19 cellular contexts compared by ENCODE assay signal in the genomic region with DNA sequence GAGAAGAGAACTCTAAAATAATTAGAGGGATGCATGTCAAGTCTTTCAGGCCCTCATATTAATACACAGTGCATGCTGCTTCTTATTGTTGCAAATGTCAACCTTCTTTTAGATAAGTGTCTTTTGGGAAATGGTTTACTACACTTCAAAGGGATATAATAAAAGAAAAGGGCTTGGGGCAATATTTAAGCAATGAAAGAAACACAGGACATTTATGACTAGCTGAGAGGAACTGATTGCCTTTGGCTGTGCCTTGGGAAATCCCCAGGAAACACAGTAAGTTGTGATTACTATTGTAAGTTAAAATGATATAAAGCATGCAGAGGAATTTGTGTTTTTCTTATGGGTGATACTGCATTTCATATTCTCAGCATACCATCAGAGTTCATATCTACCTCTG.
DNase-seq lines count a peak whose midpoint lies in the region; ATAC-seq, FAIRE-seq and TF ChIP-seq lines count a peak whose summit lies in the region.
"Had no signal": no experiment of that assay in that cellular context is flagged by ENCODE, and none has a peak within 500 bp of the region (broad histone marks: within the 10 kb centered on the region; RNA-seq: fewer than 3 reads in every experiment).

No MANE protein-coding gene starts in this region.

- H3K9me3 ChIP-seq in heart right ventricle, result peaks cover 0 to 9% (median 0%) of the 10 kb centered on the region in 11 donors
- H3K9me3 ChIP-seq: lower lobe of right lung, ovary, uterus had no signal

- TF ChIP-seq CTCF in endothelial cell (IDR thresholded peaks at IDR 0.05; ENCODE audit: unreplicated experiment) (no peak), nephron (IDR thresholded peaks at IDR 0.05; ENCODE audit: unreplicated experiment in 3 of 3) (no peak), heart right ventricle (IDR thresholded peaks at IDR 0.05) (no peak)

- DNase-seq in GM12891 (ENCODE audit: insufficient read length, low spot score) (no peak), NCI-H1417 (lab: John Stamatoyannopoulos, UW) (peak in 2 of 3 experiments; percentile 29 to 86), endothelial cell (ENCODE audit: low spot score) (no peak), SIG-M5 (lab: John Stamatoyannopoulos, UW) (no peak), RCC 7860 (ENCODE audit: low spot score) (no peak), T1000 (lab: John Stamatoyannopoulos, UW) (no peak), heart right ventricle (no peak)
- DNase-seq: CD8-positive, alpha-beta T cell; DMS79 treated with DMSO at 0.1 percent for 48 hours; HFFc6; lower lobe of right lung; naive B cell; ovary; stimulated activated CD4-positive, alpha-beta T cell treated with anti-CD3 and anti-CD28 coated beads, Interleukin-4, amount 100 ng/mL, for 24 hours; uterus had no signal

- no peaks in the 10 kb centered on the region for H3K27me3 ChIP-seq in heart right ventricle
- H3K27me3 ChIP-seq: ovary, uterus had no signal

- H3K36me3 Mint-ChIP-seq in endothelial cell (ENCODE audit: low read depth, unreplicated experiment) (no peaks in the 10 kb centered on the region), nephron (ENCODE audit: low read depth) (no peaks in the 10 kb centered on the region)
- H3K36me3 Mint-ChIP-seq: CD8-positive, alpha-beta T cell had no signal

- no peaks in the 10 kb centered on the region for H3K36me3 ChIP-seq in heart right ventricle
- H3K36me3 ChIP-seq: lower lobe of right lung, ovary, uterus had no signal

- H3K4me1 Mint-ChIP-seq in endothelial cell (ENCODE audit: unreplicated experiment), result peaks cover 14% of the 10 kb centered on the region
- peaks cover 5% of the 10 kb centered on the region for H3K4me1 Mint-ChIP-seq in nephron
- H3K4me1 Mint-ChIP-seq: naive B cell had no signal

- H3K4me1 ChIP-seq in heart right ventricle, result no peaks in the 10 kb centered on the region
- H3K4me1 ChIP-seq: lower lobe of right lung, uterus had no signal

- H3K27ac ChIP-seq in heart right ventricle, result no peak overlapping the region
- H3K27ac ChIP-seq: lower lobe of right lung, ovary, uterus had no signal

- H3K27me3 Mint-ChIP-seq in endothelial cell (ENCODE audit: unreplicated experiment), result no peaks in the 10 kb centered on the region
- no peaks in the 10 kb centered on the region for H3K27me3 Mint-ChIP-seq in nephron (ENCODE audit: low read depth)
- H3K27me3 Mint-ChIP-seq: naive B cell had no signal

- H3K4me3 Mint-ChIP-seq in endothelial cell (ENCODE audit: unreplicated experiment) (no peak overlapping the region), nephron (no peak overlapping the region)
- H3K4me3 Mint-ChIP-seq: CD8-positive, alpha-beta T cell; HFFc6; naive B cell had no signal

- H3K4me3 ChIP-seq in heart right ventricle, result no peak overlapping the region
- H3K4me3 ChIP-seq: lower lobe of right lung, ovary, uterus had no signal

- intact Hi-C loops in heart right ventricle (cut with DNase I), result no loop called here

- ATAC-seq in heart right ventricle, result no peak
- ATAC-seq: CD8-positive, alpha-beta T cell; esophagus mucosa; lower lobe of right lung; Right ventricle myocardium inferior had no signal

- TF ChIP-seq POLR2A in GM12891 (IDR thresholded peaks at IDR 0.05; ENCODE audit: low read depth, low read length), result no peak

- peak overlapping the region; percentile 15 for H3K27ac Mint-ChIP-seq in endothelial cell (ENCODE audit: unreplicated experiment)
- peak overlapping the region; percentile 39 to 49 (median 41) for H3K27ac Mint-ChIP-seq in nephron
- H3K27ac Mint-ChIP-seq: CD8-positive, alpha-beta T cell; HFFc6 had no signal

- FAIRE-seq in GM12891 (lab: Jason Lieb, UNC) (no peak), RCC 7860 (lab: Jason Lieb, UNC) (no peak)
- FAIRE-seq: GM19239 had no signal

- H3K9me3 Mint-ChIP-seq in endothelial cell (ENCODE audit: unreplicated experiment), result no peaks in the 10 kb centered on the region
- peaks cover 2% of the 10 kb centered on the region for H3K9me3 Mint-ChIP-seq in nephron

TF ChIP-seq in GM12891, 5 proteins besides CTCF, POLR2A, EP300 and RAD21:
- no peak for TF ChIP-seq POLR2AphosphoS5 (IDR thresholded peaks at IDR 0.05; ENCODE audit: low read depth, low read length)
- no peak for TF ChIP-seq PAX5 (IDR thresholded peaks at IDR 0.05; ENCODE audit: insufficient read depth, low read length, severe bottlenecking)
- no peak for TF ChIP-seq TAF1 (IDR thresholded peaks at IDR 0.05; ENCODE audit: low read depth, low read length)
- peak; percentile 60 for TF ChIP-seq SPI1 (IDR thresholded peaks at IDR 0.05; ENCODE audit: low read depth, low read length)

Comparison
In these comparisons a context has a peak if more than half of its experiments do, and no peak if none do; other contexts are left out.
1. DNase-seq: peak in NCI-H1417 (2 of 3); none in GM12891 (single experiment), endothelial cell (single experiment), SIG-M5 (single experiment), RCC 7860 (single experiment), T1000 (single experiment) and heart right ventricle (0 of 2).